In genomic region chr12:93937812-93938211, GRCh38 we compare ENCODE assay signal across 8 cellular contexts.
"Had no signal": no experiment of that assay in that cellular context is flagged by ENCODE, and none has a peak within 500 bp of the region (broad histone marks: within the 10 kb centered on the region; RNA-seq: fewer than 3 reads in every experiment).

No MANE protein-coding gene starts in this region.

- H3K4me1 Mint-ChIP-seq: IgD-negative memory B cell had no signal

- H3K27ac Mint-ChIP-seq: IgD-negative memory B cell had no signal

- FAIRE-seq: HepG2, HTR-8/SVneo had no signal

- DNase-seq: IMR-90, KBM-7, KG1 had no signal

- H3K27ac ChIP-seq: HL-60, KMS-11 had no signal

- H3K4me3 Mint-ChIP-seq: IgD-negative memory B cell had no signal

- H3K4me2 ChIP-seq: KMS-11 had no signal

- H3K36me3 Mint-ChIP-seq: IgD-negative memory B cell had no signal

- H3K9ac ChIP-seq: KMS-11 had no signal

- ATAC-seq: HepG2 had no signal
